Comparison of ENCODE assay signal across 12 cellular contexts in the genomic region with DNA sequence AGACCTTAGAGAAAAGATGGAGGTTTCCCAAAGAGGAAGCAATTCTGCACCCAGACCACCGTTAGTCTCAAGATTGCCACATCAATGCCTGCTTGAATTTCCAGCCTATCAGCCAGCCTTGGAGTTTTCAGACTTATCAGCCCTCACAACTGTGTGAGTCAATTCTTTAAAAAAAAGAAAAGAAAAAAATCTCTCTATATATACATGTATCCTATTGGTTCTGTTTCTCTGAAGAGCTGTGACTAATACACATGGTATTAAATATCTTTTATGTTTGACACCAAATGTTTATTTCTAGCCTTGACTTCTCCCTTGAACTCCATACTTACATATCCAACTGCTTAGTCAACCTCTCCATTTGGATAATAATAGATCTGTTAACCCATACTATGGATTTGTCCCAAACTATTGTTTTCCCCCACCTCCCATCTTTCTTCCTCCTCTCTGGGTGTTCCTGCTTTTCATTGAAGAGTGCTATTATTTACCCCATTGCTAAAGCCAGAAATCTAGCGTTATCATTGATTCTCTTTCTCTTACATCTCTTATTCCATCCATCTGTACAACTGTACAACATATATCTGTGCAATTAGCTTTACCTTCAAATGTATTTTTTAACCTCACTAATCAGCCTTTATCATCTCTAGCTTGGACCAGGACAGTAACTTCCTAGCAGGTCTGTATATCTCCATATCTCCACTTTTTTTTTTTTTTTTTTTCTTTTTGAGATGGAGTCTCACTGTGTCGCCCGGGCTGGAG. TPM values are rescaled to one million over a fixed set of nuclear protein-coding genes. Genes with fewer than 3 reads are reported as not detected.
A peak's percentile ranks its signal among the peaks of the same experiment; 100 is the strongest.
DNase-seq lines count a peak whose midpoint lies in the region; ATAC-seq, FAIRE-seq and TF ChIP-seq lines count a peak whose summit lies in the region.
"Had no signal": no experiment of that assay in that cellular context is flagged by ENCODE, and none has a peak within 500 bp of the region (broad histone marks: within the 10 kb centered on the region; RNA-seq: fewer than 3 reads in every experiment).

No MANE protein-coding gene starts in this region.

- H3K36me3 Mint-ChIP-seq in activated T-helper 1 cell treated with anti-CD3 and anti-CD28 coated beads, Interleukin-12 subunit alpha, Interleukin-12 subunit beta, Interleukin-2, Interleukin-4 antibody, amounts not matched to agents 30 ng/mL and 10 ng/mL and 1 ng/mL, durations not matched to agents 14 hours and 24 hours and 36 hours (ENCODE audit: low read depth), result peaks cover 3% of the 10 kb centered on the region

- in situ Hi-C loops in IMR-90 (cut with MboI; ENCODE audit: low sequenced_read_pairs), result no loop called here

- H2AFZ ChIP-seq in IMR-90 (replicated peaks; ENCODE audit: low read length, poor library complexity) (no peak overlapping the region), keratinocyte (ENCODE audit: control insufficient read depth, low read length) (no peak overlapping the region)

- H4K91ac ChIP-seq in IMR-90 (ENCODE audit: insufficient read depth, low read depth, low read length), result peak overlapping the region; percentile 96

- peaks cover 4% of the 10 kb centered on the region for H3K27me3 Mint-ChIP-seq in activated T-helper 1 cell treated with anti-CD3 and anti-CD28 coated beads, Interleukin-12 subunit alpha, Interleukin-12 subunit beta, Interleukin-2, Interleukin-4 antibody, amounts not matched to agents 30 ng/mL and 10 ng/mL and 1 ng/mL, durations not matched to agents 14 hours and 24 hours and 36 hours (ENCODE audit: insufficient read depth)

- H3K4me3 ChIP-seq in AG10803 (ENCODE audit: low read length), result no peak overlapping the region
- peak overlapping the region; percentile 42; the same call in 1 of the 2 replicates for H3K4me3 ChIP-seq in IMR-90 (ENCODE audit: insufficient read depth, low read depth, low read length)
- H3K4me3 ChIP-seq in WI38 (ENCODE audit: low read depth, low read length), result peak overlapping the region; percentile 54
- H3K4me3 ChIP-seq in keratinocyte (ENCODE audit: control insufficient read depth in 2 of 3, extremely low read depth in 1 of 3, insufficient read depth in 2 of 3, low read depth in 1 of 3, low read length in 3 of 3), result peak overlapping the region in 2 of 3 experiments; percentile 22 to 29

- H3K4me1 ChIP-seq in IMR-90 (ENCODE audit: control insufficient read depth, insufficient read depth, low read length) (peaks cover 18% of the 10 kb centered on the region), keratinocyte (ENCODE audit: control insufficient read depth, extremely low read depth, insufficient read depth, low read length) (peaks cover 45% of the 10 kb centered on the region)

- peak; percentile 94 for DNase-seq in AG10803 (ENCODE audit: low read depth)
- peak; percentile 97 for DNase-seq in IMR-90
- no peak for DNase-seq in keratinocyte (ENCODE audit: low read depth, low spot score)
- no peak for DNase-seq in NCI-H524 (lab: John Stamatoyannopoulos, UW)
- DNase-seq in activated T-helper 1 cell treated with anti-CD3 and anti-CD28 coated beads, Interleukin-12 subunit alpha, Interleukin-12 subunit beta, Interleukin-2, Interleukin-4 antibody, amounts not matched to agents 30 ng/mL and 10 ng/mL and 1 ng/mL, durations not matched to agents 14 hours and 24 hours and 36 hours (ENCODE audit: low spot score), result no peak
- no peak for DNase-seq in NCI-H2107 treated with DMSO at 0.1 percent for 48 hours (lab: John Stamatoyannopoulos, UW; ENCODE audit: unreplicated experiment)
- DNase-seq in NCI-H82 (lab: John Stamatoyannopoulos, UW), result no peak
- DNase-seq: activated naive CD4-positive, alpha-beta T cell treated with anti-CD3 and anti-CD28 coated beads for 36 hours; NCI-H2029 treated with DMSO at 0.1 percent for 48 hours; posterior cingulate gyrus had no signal

- no peaks in the 10 kb centered on the region for H3K79me2 ChIP-seq in keratinocyte (ENCODE audit: control insufficient read depth, insufficient read depth, low read length)

- CTCF ChIA-PET in IMR-90 (lab: Yijun Ruan, JAX), result no interaction called here

- H2BK5ac ChIP-seq in IMR-90 (ENCODE audit: low read depth, low read length, poor library complexity, severe bottlenecking), result peak overlapping the region; percentile 99

- H3K9me3 Mint-ChIP-seq in activated T-helper 1 cell treated with anti-CD3 and anti-CD28 coated beads, Interleukin-12 subunit alpha, Interleukin-12 subunit beta, Interleukin-2, Interleukin-4 antibody, amounts not matched to agents 30 ng/mL and 10 ng/mL and 1 ng/mL, durations not matched to agents 14 hours and 24 hours and 36 hours, result no peaks in the 10 kb centered on the region
- H3K9me3 Mint-ChIP-seq: activated naive CD4-positive, alpha-beta T cell treated with anti-CD3 and anti-CD28 coated beads for 36 hours; T-helper 1 cell treated with Interleukin-12 subunit alpha and Interleukin-12 subunit beta and Interleukin-4 antibody, amounts not matched to agents 30 μg/mL and 1 μg/mL, for 36 hours had no signal

- intact Hi-C loops in IMR-90 (cut with micrococcal nuclease), result loop anchor here (10.0 kb wide), 1 partner anchor 316 kb away; the partner anchor contains the start of gene TDG
- intact Hi-C loops in activated T-helper 1 cell treated with anti-CD3 and anti-CD28 coated beads, Interleukin-12 subunit alpha, Interleukin-12 subunit beta, Interleukin-2, Interleukin-4 antibody, amounts not matched to agents 30 ng/mL and 10 ng/mL and 1 ng/mL, durations not matched to agents 14 hours and 24 hours and 36 hours (cut with micrococcal nuclease), result no loop called here

- H3K4ac ChIP-seq in IMR-90 (ENCODE audit: low read depth, low read length), result peak overlapping the region; percentile 98

- TF ChIP-seq CTCF in AG10803 (conservative IDR thresholded peaks at IDR 0.05; ENCODE audit: low read length) (no peak), IMR-90 (conservative IDR thresholded peaks at IDR 0.05; ENCODE audit: low read depth, low read length) (no peak), WI38 (IDR thresholded peaks at IDR 0.05; ENCODE audit: low read depth, low read length) (no peak), keratinocyte (optimal IDR thresholded peaks at IDR 0.05 in 1 of 3, IDR thresholded peaks at IDR 0.05 in 1 of 3, conservative IDR thresholded peaks at IDR 0.05 in 1 of 3; ENCODE audit: extremely low read depth in 1 of 3, insufficient read depth in 2 of 3, low read length in 3 of 3) (no peak)

- no CpG with 5 or more reads among the region's 4 CpGs for WGBS in IMR-90 (ENCODE audit: extremely low coverage in 2 of 2, insufficient read length in 1 of 2), 2 experiments

- POLR2A ChIA-PET in IMR-90 (lab: Charles Lee; ENCODE audit: unreplicated experiment), result interaction anchor here (0.5 kb wide), 1 partner anchor 12 kb away, joined by 6 read pairs; no protein-coding TSS in a partner anchor

- peak overlapping the region; percentile 97; the same call in 1 of the 2 replicates for H4K5ac ChIP-seq in IMR-90 (ENCODE audit: low read depth, low read length)

- peak; percentile 79 for FAIRE-seq in keratinocyte (lab: Jason Lieb, UNC)

- H3K27ac ChIP-seq in IMR-90 (ENCODE audit: insufficient read depth, low read length), result peak overlapping the region; percentile 98
- H3K27ac ChIP-seq in keratinocyte (ENCODE audit: control insufficient read depth, insufficient read depth, low read length), result peak overlapping the region; percentile 53

- H3K27ac Mint-ChIP-seq in activated T-helper 1 cell treated with anti-CD3 and anti-CD28 coated beads, Interleukin-12 subunit alpha, Interleukin-12 subunit beta, Interleukin-2, Interleukin-4 antibody, amounts not matched to agents 30 ng/mL and 10 ng/mL and 1 ng/mL, durations not matched to agents 14 hours and 24 hours and 36 hours, result no peak overlapping the region
- H3K27ac Mint-ChIP-seq: activated naive CD4-positive, alpha-beta T cell treated with anti-CD3 and anti-CD28 coated beads for 36 hours; T-helper 1 cell treated with Interleukin-12 subunit alpha and Interleukin-12 subunit beta and Interleukin-4 antibody, amounts not matched to agents 30 μg/mL and 1 μg/mL, for 36 hours had no signal

- peak overlapping the region; percentile 97 for H2BK120ac ChIP-seq in IMR-90 (ENCODE audit: low read depth, low read length)

- H3K4me1 Mint-ChIP-seq in activated T-helper 1 cell treated with anti-CD3 and anti-CD28 coated beads, Interleukin-12 subunit alpha, Interleukin-12 subunit beta, Interleukin-2, Interleukin-4 antibody, amounts not matched to agents 30 ng/mL and 10 ng/mL and 1 ng/mL, durations not matched to agents 14 hours and 24 hours and 36 hours (ENCODE audit: low read depth), result peaks cover 18% of the 10 kb centered on the region

- peak overlapping the region; percentile 86; the same call in 2 of the 3 replicates for H2BK15ac ChIP-seq in IMR-90 (ENCODE audit: low read depth, low read length)

- peak; percentile 87 for ATAC-seq in IMR-90 (ENCODE audit: low read depth)

- no peak overlapping the region for H3K4me3 Mint-ChIP-seq in activated T-helper 1 cell treated with anti-CD3 and anti-CD28 coated beads, Interleukin-12 subunit alpha, Interleukin-12 subunit beta, Interleukin-2, Interleukin-4 antibody, amounts not matched to agents 30 ng/mL and 10 ng/mL and 1 ng/mL, durations not matched to agents 14 hours and 24 hours and 36 hours
- H3K4me3 Mint-ChIP-seq: activated naive CD4-positive, alpha-beta T cell treated with anti-CD3 and anti-CD28 coated beads for 36 hours; T-helper 1 cell treated with Interleukin-12 subunit alpha and Interleukin-12 subunit beta and Interleukin-4 antibody, amounts not matched to agents 30 μg/mL and 1 μg/mL, for 36 hours had no signal

- no peaks in the 10 kb centered on the region for H3K27me3 ChIP-seq in IMR-90 (ENCODE audit: control insufficient read depth, insufficient read depth, low read length)
- no peaks in the 10 kb centered on the region for H3K27me3 ChIP-seq in keratinocyte (ENCODE audit: control insufficient read depth, extremely low read depth, insufficient read depth, low read length)

- dilution Hi-C loops in IMR-90 (cut with HindIII; ENCODE audit: low sequenced_read_pairs, unreplicated experiment), result no loop called here
- dilution Hi-C loops in keratinocyte (cut with MboI; ENCODE audit: extremely low pct_ligation_motif_present, low sequenced_read_pairs), result no loop called here

- H3K56ac ChIP-seq in IMR-90 (ENCODE audit: extremely low read depth, insufficient read depth, low read length), result peak overlapping the region; percentile 89

- H2AK5ac ChIP-seq in IMR-90 (ENCODE audit: low read depth, low read length), result peak overlapping the region; percentile 79; the same call in 1 of the 2 replicates

- H3K18ac ChIP-seq in IMR-90 (ENCODE audit: low read depth, low read length), result peak overlapping the region; percentile 100; the same call in 1 of the 2 replicates

- no TSS peak for BruUV-seq in IMR-90 (replicated peaks; lab: Mats Ljungman, UMichigan)

- TF ChIP-seq POLR2A in IMR-90 (IDR thresholded peaks at IDR 0.05; ENCODE audit: low read depth, low read length), result no peak

- peak overlapping the region; percentile 87 for H3K4me2 ChIP-seq in IMR-90 (ENCODE audit: low read depth, low read length)
- H3K4me2 ChIP-seq in keratinocyte (ENCODE audit: control insufficient read depth, extremely low read depth, insufficient read depth, low read depth, low read length), result peak overlapping the region; percentile 66

- H3K23ac ChIP-seq in IMR-90 (ENCODE audit: low read depth, low read length), result peak overlapping the region; percentile 89

- peak overlapping the region; percentile 77; the same call in 1 of the 2 replicates for H3K9ac ChIP-seq in IMR-90 (ENCODE audit: low read depth, low read length)
- peak overlapping the region; percentile 35 for H3K9ac ChIP-seq in keratinocyte (ENCODE audit: control insufficient read depth, extremely low read depth, insufficient read depth, low read length)

- H3K79me1 ChIP-seq in IMR-90 (ENCODE audit: low read depth in 1 of 2, low read length in 2 of 2), result peaks cover 9 to 40% of the 10 kb centered on the region in 2 experiments; a peak in 3 of 4 replicates

- H2BK20ac ChIP-seq in IMR-90 (ENCODE audit: low read depth, low read length), result peak overlapping the region; percentile 97

- peak overlapping the region; percentile 87 to 96 for H4K8ac ChIP-seq in IMR-90 (ENCODE audit: low read depth in 2 of 2, low read length in 2 of 2)

- H2AK9ac ChIP-seq in IMR-90 (replicated peaks; ENCODE audit: low read depth, low read length, poor library complexity), result no peak overlapping the region

- H3K9me1 ChIP-seq in IMR-90 (ENCODE audit: insufficient read depth, low read length) (0 out of 2 replicates have a peak, but pooled peaks cover 5% of the 10 kb centered on the region), keratinocyte (ENCODE audit: control insufficient read depth, extremely low read depth, insufficient read depth, low read length) (no peaks in the 10 kb centered on the region)

- peak overlapping the region; percentile 86 for H3K14ac ChIP-seq in IMR-90 (replicated peaks; ENCODE audit: low read depth, low read length)

- TF ChIP-seq RAD21 in IMR-90 (IDR thresholded peaks at IDR 0.05; ENCODE audit: low read length), result no peak

- no peaks in the 10 kb centered on the region for H4K20me1 ChIP-seq in IMR-90 (ENCODE audit: insufficient read depth, low read length)
- no peaks in the 10 kb centered on the region for H4K20me1 ChIP-seq in keratinocyte (ENCODE audit: control insufficient read depth, extremely low read depth, insufficient read depth, low read length)

- H3K9me3 ChIP-seq in IMR-90 (ENCODE audit: control insufficient read depth, insufficient read depth, low read length) (no peaks in the 10 kb centered on the region; the same call in 1 of the 2 replicates), keratinocyte (ENCODE audit: control insufficient read depth, low read depth, low read length) (no peaks in the 10 kb centered on the region)

- H3K36me3 ChIP-seq in IMR-90 (ENCODE audit: control insufficient read depth, insufficient read depth, low read length) (no peaks in the 10 kb centered on the region), keratinocyte (ENCODE audit: control insufficient read depth in 2 of 2, extremely low read depth in 1 of 2, insufficient read depth in 2 of 2, low read length in 2 of 2) (no peaks in the 10 kb centered on the region)

RNA-seq across cellular contexts. Expression of gene EID3, which starts 22.7 kb away (rescaled TPM):
- total RNA-seq in IMR-90 (2012; rRNA removed), result 4.1 and 6.9 TPM in 2 replicates
- polyA plus RNA-seq in IMR-90 (2012; rRNA removed) (2.0 and 2.2 TPM in 2 replicates), keratinocyte (0.75 to 1.8 TPM (median 1.2 TPM) in 3 replicates)
- 0.48 and 0.92 TPM in 2 replicates for polyA plus RNA-seq in IMR-90 (2012; cell fraction: cytosol; rRNA removed)
- polyA plus RNA-seq in IMR-90 (2012; cell fraction: nucleus; rRNA removed; ENCODE audit: low replicate concordance), result 5.9 and 6.1 TPM in 2 replicates
- polyA plus RNA-seq in keratinocyte (2011; ENCODE audit: low read depth), result 2.0 TPM
- polyA plus RNA-seq in keratinocyte (2011; cell fraction: cytosol; rRNA removed), result 0.53 and 0.94 TPM in 2 replicates
- polyA plus RNA-seq in keratinocyte (2011; cell fraction: nucleus; rRNA removed), result 1.8 and 3.5 TPM in 2 replicates
- polyA plus RNA-seq in keratinocyte (2012; ENCODE audit: low replicate concordance), result 0.63 and 1.3 TPM in 2 replicates
- polyA minus RNA-seq in keratinocyte, result 0.96 to 8.4 TPM (median 1.5 TPM) in 3 replicates
- polyA minus RNA-seq in keratinocyte (2011; cell fraction: cytosol; rRNA and poly(A)+ RNA removed), result not detected
- 5.7 and 11.3 TPM in 2 replicates for polyA minus RNA-seq in keratinocyte (2011; cell fraction: nucleus; rRNA and poly(A)+ RNA removed)
- total RNA-seq in activated T-helper 1 cell treated with anti-CD3 and anti-CD28 coated beads, Interleukin-12 subunit alpha, Interleukin-12 subunit beta, Interleukin-2, Interleukin-4 antibody, amounts not matched to agents 30 ng/mL and 10 ng/mL and 1 ng/mL, durations not matched to agents 14 hours and 24 hours and 36 hours, result 10.5 and 10.6 TPM in 2 replicates

Comparison
In these comparisons a context has a peak if more than half of its experiments do, and no peak if none do; other contexts are left out.
1. DNase-seq: peak in AG10803 (single experiment) and IMR-90 (single experiment); none in keratinocyte (single experiment), NCI-H524 (0 of 2), activated T-helper 1 cell treated with anti-CD3 and anti-CD28 coated beads, Interleukin-12 subunit alpha, Interleukin-12 subunit beta, Interleukin-2, Interleukin-4 antibody, amounts not matched to agents 30 ng/mL and 10 ng/mL and 1 ng/mL, durations not matched to agents 14 hours and 24 hours and 36 hours (single experiment), NCI-H2107 treated with DMSO at 0.1 percent for 48 hours (single experiment) and NCI-H82 (single experiment).